Comparison of ENCODE assay signal across 33 cellular contexts in genomic region chr14:47549886-47550285, GRCh38.
"Had no signal": no experiment of that assay in that cellular context is flagged by ENCODE, and none has a peak within 500 bp of the region (broad histone marks: within the 10 kb centered on the region; RNA-seq: fewer than 3 reads in every experiment).

No MANE protein-coding gene starts in this region.

- H3K27ac Mint-ChIP-seq: activated CD4-positive, alpha-beta memory T cell treated with anti-CD3 and anti-CD28 coated beads for 36 hours; activated CD4-positive, alpha-beta T cell treated with anti-CD3 and anti-CD28 coated beads for 36 hours; activated CD4-positive, alpha-beta T cell treated with anti-CD3 and anti-CD28 coated beads, Interleukin-2, amount 10 ng/mL, durations not matched to agents 24 days and 14 days; activated naive CD4-positive, alpha-beta T cell treated with anti-CD3 and anti-CD28 coated beads, Interleukin-2, amount 10 ng/mL, durations not matched to agents 7 days and 5 days; activated naive CD4-positive, alpha-beta T cell treated with anti-CD3 and anti-CD28 coated beads, Interleukin-2, amount 50 U/mL, for 72 hours; activated naive CD8-positive, alpha-beta T cell treated with anti-CD3 and anti-CD28 coated beads, Interleukin-2, amount 10 ng/mL, durations not matched to agents 7 days and 5 days; activated T-cell treated with anti-CD3 and anti-CD28 coated beads, Interleukin-2, amount 50 U/mL, for 24 hours; activated T-cell treated with anti-CD3 and anti-CD28 coated beads, Interleukin-2, amount 50 U/mL, for 72 hours; brain; dendritic cell treated with granulocyte-macrophage colony-stimulating factor and Interleukin-4, amounts not matched to agents 40 ng/mL and 50 ng/mL, for 4 days; effector memory CD8-positive, alpha-beta T cell; T-helper 17 cell; T-helper 2 cell treated with Interferon-gamma antibody and Interleukin-4, amounts not matched to agents 5 μg/mL and 100 μg/mL, for 36 hours had no signal

- H3K9me3 ChIP-seq: ascending aorta, breast epithelium, esophagus squamous epithelium, gastroesophageal sphincter, heart right ventricle had no signal

- H3K9me3 Mint-ChIP-seq: activated naive CD4-positive, alpha-beta T cell treated with anti-CD3 and anti-CD28 coated beads, Interleukin-2, amount 10 ng/mL, durations not matched to agents 7 days and 5 days; brain; dendritic cell treated with granulocyte-macrophage colony-stimulating factor and Interleukin-4, amounts not matched to agents 40 ng/mL and 50 ng/mL, for 4 days had no signal

- H3K36me3 ChIP-seq: ascending aorta, breast epithelium, cardiac muscle cell, esophagus squamous epithelium, gastroesophageal sphincter, heart right ventricle had no signal

- ATAC-seq: activated CD4-positive, alpha-beta T cell treated with anti-CD3 and anti-CD28 coated beads for 36 hours; activated naive CD4-positive, alpha-beta T cell treated with anti-CD3 and anti-CD28 coated beads, Interleukin-2, amount 50 U/mL, for 72 hours; activated T-cell treated with anti-CD3 and anti-CD28 coated beads, Interleukin-2, amount 50 U/mL, for 72 hours; effector memory CD8-positive, alpha-beta T cell; gastroesophageal sphincter; heart right ventricle; T-helper 17 cell had no signal

- H3K4me1 ChIP-seq: ascending aorta, breast epithelium, esophagus squamous epithelium, gastroesophageal sphincter, heart right ventricle had no signal

- H3K4me3 Mint-ChIP-seq: activated CD4-positive, alpha-beta memory T cell treated with anti-CD3 and anti-CD28 coated beads for 36 hours; activated CD4-positive, alpha-beta T cell treated with anti-CD3 and anti-CD28 coated beads for 36 hours; activated CD4-positive, alpha-beta T cell treated with anti-CD3 and anti-CD28 coated beads, Interleukin-2, amount 10 ng/mL, durations not matched to agents 24 days and 14 days; activated naive CD4-positive, alpha-beta T cell treated with anti-CD3 and anti-CD28 coated beads, Interleukin-2, amount 10 ng/mL, durations not matched to agents 7 days and 5 days; activated naive CD8-positive, alpha-beta T cell treated with anti-CD3 and anti-CD28 coated beads, Interleukin-2, amount 10 ng/mL, durations not matched to agents 7 days and 5 days; activated T-cell treated with anti-CD3 and anti-CD28 coated beads, Interleukin-2, amount 50 U/mL, for 24 hours; activated T-cell treated with anti-CD3 and anti-CD28 coated beads, Interleukin-2, amount 50 U/mL, for 72 hours; brain; dendritic cell treated with granulocyte-macrophage colony-stimulating factor and Interleukin-4, amounts not matched to agents 40 ng/mL and 50 ng/mL, for 4 days; effector memory CD8-positive, alpha-beta T cell; T-helper 17 cell; T-helper 2 cell treated with Interferon-gamma antibody and Interleukin-4, amounts not matched to agents 5 μg/mL and 100 μg/mL, for 36 hours had no signal

- H3K4me3 ChIP-seq: ascending aorta, breast epithelium, cardiac muscle cell, coronary artery, esophagus squamous epithelium, gastroesophageal sphincter, heart right ventricle had no signal

- H3K27me3 ChIP-seq: ascending aorta, breast epithelium, cardiac muscle cell, esophagus squamous epithelium, gastroesophageal sphincter, heart right ventricle had no signal

- H3K4me1 Mint-ChIP-seq: activated CD4-positive, alpha-beta T cell treated with anti-CD3 and anti-CD28 coated beads for 36 hours; activated CD4-positive, alpha-beta T cell treated with anti-CD3 and anti-CD28 coated beads, Interleukin-2, amount 10 ng/mL, durations not matched to agents 24 days and 14 days; activated naive CD4-positive, alpha-beta T cell treated with anti-CD3 and anti-CD28 coated beads, Interleukin-2, amount 10 ng/mL, durations not matched to agents 7 days and 5 days; activated naive CD8-positive, alpha-beta T cell treated with anti-CD3 and anti-CD28 coated beads, Interleukin-2, amount 10 ng/mL, durations not matched to agents 7 days and 5 days; T-helper 17 cell had no signal

- H3K27ac ChIP-seq: ascending aorta, breast epithelium, cardiac muscle cell, coronary artery, epithelial cell of prostate, esophagus squamous epithelium, gastroesophageal sphincter, heart right ventricle had no signal

- DNase-seq: activated CD4-positive, alpha-beta memory T cell treated with anti-CD3 and anti-CD28 coated beads for 36 hours; activated CD4-positive, alpha-beta T cell treated with anti-CD3 and anti-CD28 coated beads for 36 hours; activated CD4-positive, alpha-beta T cell treated with anti-CD3 and anti-CD28 coated beads, Interleukin-2, amount 10 ng/mL, durations not matched to agents 24 days and 14 days; activated CD4-positive, CD25-positive, alpha-beta regulatory T cell; activated CD4-positive, CD25-positive, alpha-beta regulatory T cell treated with anti-CD3 and anti-CD28 coated beads, Interleukin-2, amount 50 U/mL, for 72 hours; activated CD8-positive, alpha-beta memory T cell treated with anti-CD3 and anti-CD28 coated beads, Interleukin-2, amount 50 U/mL, for 48 hours; activated gamma-delta T cell; activated naive CD4-positive, alpha-beta T cell; activated naive CD4-positive, alpha-beta T cell treated with anti-CD3 and anti-CD28 coated beads, Interleukin-2, amount 10 ng/mL, durations not matched to agents 7 days and 5 days; activated naive CD8-positive, alpha-beta T cell treated with anti-CD3 and anti-CD28 coated beads, Interleukin-2, amount 10 ng/mL, durations not matched to agents 7 days and 5 days; activated T-cell treated with anti-CD3 and anti-CD28 coated beads for 4 hours; activated T-cell treated with anti-CD3 and anti-CD28 coated beads, Interleukin-2, amount 50 U/mL, for 24 hours; activated T-cell treated with anti-CD3 and anti-CD28 coated beads, Interleukin-2, amount 50 U/mL, for 72 hours; central memory CD4-positive, alpha-beta T cell; cerebellar nuclear complex; effector CD4-positive, alpha-beta T cell; effector memory CD8-positive, alpha-beta T cell; esophagus squamous epithelium; foreskin melanocyte; heart right ventricle; T-helper 1 cell; T-helper 17 cell; T1000 had no signal

- H3K36me3 Mint-ChIP-seq: activated CD4-positive, alpha-beta memory T cell treated with anti-CD3 and anti-CD28 coated beads for 36 hours; activated naive CD4-positive, alpha-beta T cell treated with anti-CD3 and anti-CD28 coated beads, Interleukin-2, amount 10 ng/mL, durations not matched to agents 7 days and 5 days; activated naive CD4-positive, alpha-beta T cell treated with anti-CD3 and anti-CD28 coated beads, Interleukin-2, amount 50 U/mL, for 72 hours; activated naive CD8-positive, alpha-beta T cell treated with anti-CD3 and anti-CD28 coated beads, Interleukin-2, amount 10 ng/mL, durations not matched to agents 7 days and 5 days; brain had no signal

- H3K27me3 Mint-ChIP-seq: activated CD4-positive, alpha-beta memory T cell treated with anti-CD3 and anti-CD28 coated beads for 36 hours; activated CD4-positive, alpha-beta T cell treated with anti-CD3 and anti-CD28 coated beads for 36 hours; activated CD4-positive, alpha-beta T cell treated with anti-CD3 and anti-CD28 coated beads, Interleukin-2, amount 10 ng/mL, durations not matched to agents 24 days and 14 days; activated naive CD4-positive, alpha-beta T cell treated with anti-CD3 and anti-CD28 coated beads, Interleukin-2, amount 10 ng/mL, durations not matched to agents 7 days and 5 days; activated naive CD8-positive, alpha-beta T cell treated with anti-CD3 and anti-CD28 coated beads, Interleukin-2, amount 10 ng/mL, durations not matched to agents 7 days and 5 days; activated T-cell treated with anti-CD3 and anti-CD28 coated beads, Interleukin-2, amount 50 U/mL, for 24 hours; brain; dendritic cell treated with granulocyte-macrophage colony-stimulating factor and Interleukin-4, amounts not matched to agents 40 ng/mL and 50 ng/mL, for 4 days; effector memory CD8-positive, alpha-beta T cell; T-helper 17 cell had no signal
